30 cellular contexts compared by ENCODE assay signal in genomic region chr6:94349227-94349626, GRCh38.
DNase-seq lines count a peak whose midpoint lies in the region; ATAC-seq and TF ChIP-seq lines count a peak whose summit lies in the region.
"Had no signal": no experiment of that assay in that cellular context is flagged by ENCODE, and none has a peak within 500 bp of the region (broad histone marks: within the 10 kb centered on the region; RNA-seq: fewer than 3 reads in every experiment).

No MANE protein-coding gene starts in this region.

- H3K27ac ChIP-seq in neural progenitor cell (no peak overlapping the region), body of pancreas (no peak overlapping the region), substantia nigra (ENCODE audit: low read depth, low read length, poor library complexity, severe bottlenecking) (no peak overlapping the region)
- H3K27ac ChIP-seq: adrenal gland, esophagus muscularis mucosa, GM23248, right atrium auricular region, tibial artery had no signal

- peak overlapping the region; percentile 40 for H2AFZ ChIP-seq in neural progenitor cell (replicated peaks)
- H2AFZ ChIP-seq: GM23248 had no signal

- H4K20me1 ChIP-seq in neural progenitor cell (ENCODE audit: low read depth), result no peaks in the 10 kb centered on the region

- peaks cover 20% of the 10 kb centered on the region for H3K4me1 ChIP-seq in neural progenitor cell
- no peaks in the 10 kb centered on the region for H3K4me1 ChIP-seq in body of pancreas
- H3K4me1 ChIP-seq: adrenal gland, esophagus muscularis mucosa, right atrium auricular region, tibial artery had no signal

- peaks cover 2% of the 10 kb centered on the region for H3K9me3 Mint-ChIP-seq in neural progenitor cell
- H3K9me3 Mint-ChIP-seq: activated naive CD4-positive, alpha-beta T cell treated with anti-CD3 and anti-CD28 coated beads for 36 hours; activated T-helper 1 cell treated with anti-CD3 and anti-CD28 coated beads, Interleukin-12 subunit alpha, Interleukin-12 subunit beta, Interleukin-2, Interleukin-4 antibody, amounts not matched to agents 30 ng/mL and 10 ng/mL and 1 ng/mL, durations not matched to agents 14 hours and 24 hours and 36 hours; brain; T-helper 2 cell treated with Interferon-gamma antibody and Interleukin-4, amounts not matched to agents 5 μg/mL and 100 μg/mL, for 36 hours had no signal

- H3K36me3 Mint-ChIP-seq in neural progenitor cell, result no peaks in the 10 kb centered on the region
- H3K36me3 Mint-ChIP-seq: activated CD4-positive, alpha-beta memory T cell treated with anti-CD3 and anti-CD28 coated beads for 36 hours; brain; CD4-positive, CD25-positive, alpha-beta regulatory T cell; IgD-negative memory B cell had no signal

- WGBS in body of pancreas, 2 donors, result 21 to 25% methylated on average over 1 of the region's 1 CpG

- H3K9me3 ChIP-seq in neural progenitor cell (ENCODE audit: low read depth), result no peaks in the 10 kb centered on the region
- H3K9me3 ChIP-seq in body of pancreas, result no peaks in the 10 kb centered on the region
- H3K9me3 ChIP-seq: adrenal gland, esophagus muscularis mucosa, right atrium auricular region, tibial artery had no signal

- no peak overlapping the region for H3K4me3 ChIP-seq in neural progenitor cell
- H3K4me3 ChIP-seq in body of pancreas, result no peak overlapping the region
- H3K4me3 ChIP-seq: adrenal gland, esophagus muscularis mucosa, GM12878, GM23248, right atrium auricular region, tibial artery had no signal

- no peak overlapping the region for H3K9ac ChIP-seq in neural progenitor cell
- H3K9ac ChIP-seq: GM23248 had no signal

- intact Hi-C loops in body of pancreas (cut with DNase I), result no loop called here

- peak; percentile 90 for DNase-seq in NCI-H2107 treated with DMSO at 0.1 percent for 48 hours (lab: John Stamatoyannopoulos, UW; ENCODE audit: unreplicated experiment)
- no peak for DNase-seq in NCI-H2107 (lab: John Stamatoyannopoulos, UW)
- peak; percentile 20 for DNase-seq in NCI-H2029 (lab: John Stamatoyannopoulos, UW)
- DNase-seq in NCI-H748 (lab: John Stamatoyannopoulos, UW; ENCODE audit: unreplicated experiment), result peak; percentile 91
- no peak for DNase-seq in neural progenitor cell (ENCODE audit: low spot score)
- no peak for DNase-seq in body of pancreas
- no peak for DNase-seq in substantia nigra (lab: John Stamatoyannopoulos, UW)
- DNase-seq: activated CD4-positive, alpha-beta memory T cell treated with anti-CD3 and anti-CD28 coated beads for 36 hours; activated CD4-positive, alpha-beta T cell treated with anti-CD3 and anti-CD28 coated beads for 1 hour; activated naive CD4-positive, alpha-beta T cell treated with anti-CD3 and anti-CD28 coated beads for 36 hours; adrenal gland; AML-193; CD4-positive, CD25-positive, alpha-beta regulatory T cell; cerebellar nuclear complex; dermis blood vessel endothelial cell; EL; foreskin fibroblast; GM23248; NCI-H226; stimulated activated CD4-positive, alpha-beta T cell treated with anti-CD3 and anti-CD28 coated beads, Interleukin-2, amount 100 ng/mL, for 48 hours; tibial artery had no signal

- no peak for TF ChIP-seq POLR2A in body of pancreas (IDR thresholded peaks at IDR 0.05)

- H3F3A ChIP-seq in neural progenitor cell (ENCODE audit: low read depth), result peaks cover 3% of the 10 kb centered on the region

- H3K4me3 Mint-ChIP-seq in neural progenitor cell, result no peak overlapping the region
- H3K4me3 Mint-ChIP-seq: activated CD4-positive, alpha-beta memory T cell treated with anti-CD3 and anti-CD28 coated beads for 36 hours; activated naive CD4-positive, alpha-beta T cell treated with anti-CD3 and anti-CD28 coated beads for 36 hours; activated T-helper 1 cell treated with anti-CD3 and anti-CD28 coated beads, Interleukin-12 subunit alpha, Interleukin-12 subunit beta, Interleukin-2, Interleukin-4 antibody, amounts not matched to agents 30 ng/mL and 10 ng/mL and 1 ng/mL, durations not matched to agents 14 hours and 24 hours and 36 hours; brain; CD4-positive, CD25-positive, alpha-beta regulatory T cell; IgD-negative memory B cell; T-helper 2 cell treated with Interferon-gamma antibody and Interleukin-4, amounts not matched to agents 5 μg/mL and 100 μg/mL, for 36 hours had no signal

- peaks cover 2% of the 10 kb centered on the region for H3K27me3 Mint-ChIP-seq in neural progenitor cell (ENCODE audit: insufficient read depth, low read depth)
- H3K27me3 Mint-ChIP-seq: activated CD4-positive, alpha-beta memory T cell treated with anti-CD3 and anti-CD28 coated beads for 36 hours; brain; CD4-positive, CD25-positive, alpha-beta regulatory T cell; IgD-negative memory B cell had no signal

- TF ChIP-seq CTCF in neural progenitor cell (IDR thresholded peaks at IDR 0.05), result no peak
- TF ChIP-seq CTCF in body of pancreas (IDR thresholded peaks at IDR 0.05), result no peak

- H3K27me3 ChIP-seq in neural progenitor cell, result no peaks in the 10 kb centered on the region
- no peaks in the 10 kb centered on the region for H3K27me3 ChIP-seq in body of pancreas
- H3K27me3 ChIP-seq: adrenal gland, esophagus muscularis mucosa, right atrium auricular region, tibial artery had no signal

- no peak overlapping the region for H3K27ac Mint-ChIP-seq in neural progenitor cell
- H3K27ac Mint-ChIP-seq: activated CD4-positive, alpha-beta memory T cell treated with anti-CD3 and anti-CD28 coated beads for 36 hours; activated naive CD4-positive, alpha-beta T cell treated with anti-CD3 and anti-CD28 coated beads for 36 hours; activated T-helper 1 cell treated with anti-CD3 and anti-CD28 coated beads, Interleukin-12 subunit alpha, Interleukin-12 subunit beta, Interleukin-2, Interleukin-4 antibody, amounts not matched to agents 30 ng/mL and 10 ng/mL and 1 ng/mL, durations not matched to agents 14 hours and 24 hours and 36 hours; brain; CD4-positive, CD25-positive, alpha-beta regulatory T cell; IgD-negative memory B cell; T-helper 2 cell treated with Interferon-gamma antibody and Interleukin-4, amounts not matched to agents 5 μg/mL and 100 μg/mL, for 36 hours had no signal

- no peak for ATAC-seq in HG03280 (IDR thresholded peaks at IDR 0.05; ENCODE audit: unreplicated experiment)
- no peak for ATAC-seq in body of pancreas
- ATAC-seq: GM12878, Right ventricle myocardium inferior had no signal

- H3K36me3 ChIP-seq in neural progenitor cell (no peaks in the 10 kb centered on the region), body of pancreas (replicated peaks in 1 of 2; ENCODE audit: insufficient read depth in 1 of 2, low read depth in 2 of 2) (no peaks in the 10 kb centered on the region)
- H3K36me3 ChIP-seq: adrenal gland, esophagus muscularis mucosa, right atrium auricular region, tibial artery had no signal

- H3K4me1 Mint-ChIP-seq in neural progenitor cell, result peaks cover 18% of the 10 kb centered on the region
- H3K4me1 Mint-ChIP-seq: brain; CD4-positive, CD25-positive, alpha-beta regulatory T cell; IgD-negative memory B cell had no signal

- no peak overlapping the region for H3K4me2 ChIP-seq in neural progenitor cell

- H3K79me2 ChIP-seq in neural progenitor cell (ENCODE audit: low read depth), result no peaks in the 10 kb centered on the region

Comparison
In these comparisons a context has a peak if more than half of its experiments do, and no peak if none do; other contexts are left out.
1. DNase-seq: peak in NCI-H2107 treated with DMSO at 0.1 percent for 48 hours (single experiment), NCI-H2029 (single experiment) and NCI-H748 (single experiment); none in NCI-H2107 (single experiment), neural progenitor cell (single experiment), body of pancreas (0 of 4) and substantia nigra (0 of 49).